In genomic region chr12:56028511-56029165, GRCh38 we compare ENCODE assay signal across 12 cellular contexts. TPM values are rescaled to one million over a fixed set of nuclear protein-coding genes. Genes with fewer than 3 reads are reported as not detected.
DNase-seq lines count a peak whose midpoint lies in the region; FAIRE-seq and TF ChIP-seq lines count a peak whose summit lies in the region.
"Had no signal": no experiment of that assay in that cellular context is flagged by ENCODE, and none has a peak within 500 bp of the region (broad histone marks: within the 10 kb centered on the region; RNA-seq: fewer than 3 reads in every experiment).

No MANE protein-coding gene starts in this region.

- H3K4me3 Mint-ChIP-seq in brain (peak overlapping the region in 1 of 5 experiments; percentile 36), neural crest cell (peak overlapping the region; percentile 20)

- H3K9me3 ChIP-seq in small intestine (ENCODE audit: control insufficient read depth, low read depth): no peaks in the 10 kb centered on the region

- TF ChIP-seq CTCF in C4-2B (conservative IDR thresholded peaks at IDR 0.05): no peak
- no peak for TF ChIP-seq CTCF in brain (conservative IDR thresholded peaks at IDR 0.05)
- TF ChIP-seq CTCF in neural crest cell (conservative IDR thresholded peaks at IDR 0.05): no peak
- TF ChIP-seq CTCF in D721Med (IDR thresholded peaks at IDR 0.05; ENCODE audit: insufficient read depth, missing control alignments): no peak

- 68 to 81% (median 76%) methylated on average over 3 to 5 of the region's 5 CpGs for WGBS in small intestine, 3 donors

- FAIRE-seq in frontal cortex (lab: Jason Lieb, UNC): no peak
- FAIRE-seq in D721Med (lab: Jason Lieb, UNC): no peak
- no peak for FAIRE-seq in small intestine (lab: Jason Lieb, UNC)

- H3K27me3 Mint-ChIP-seq in brain: no peaks in the 10 kb centered on the region
- no peaks in the 10 kb centered on the region for H3K27me3 Mint-ChIP-seq in neural crest cell (ENCODE audit: low read depth)

- H3K9me3 Mint-ChIP-seq in brain: no peaks in the 10 kb centered on the region
- no peaks in the 10 kb centered on the region for H3K9me3 Mint-ChIP-seq in neural crest cell

- DNase-seq in HT1080 (ENCODE audit: low read depth) (peak; percentile 9), neural crest cell (ENCODE audit: low read depth, low spot score) (no peak), frontal cortex (ENCODE audit: low spot score in 2 of 2) (no peak), D721Med (ENCODE audit: insufficient read length, low spot score) (no peak), germinal center (ENCODE audit: low spot score) (no peak), small intestine (no peak)
- DNase-seq: activated CD8-positive, alpha-beta memory T cell treated with anti-CD3 and anti-CD28 coated beads, Interleukin-2, amount 50 U/mL, for 48 hours; Calu3; caudate nucleus; MM.1S had no signal

- no peaks in the 10 kb centered on the region for H3K27me3 ChIP-seq in small intestine (ENCODE audit: control insufficient read depth in 2 of 2, insufficient read depth in 2 of 2, low read length in 2 of 2)

- H3K4me1 Mint-ChIP-seq in brain: peaks cover 32% of the 10 kb centered on the region
- peaks cover 9% of the 10 kb centered on the region for H3K4me1 Mint-ChIP-seq in neural crest cell

- H3K27ac ChIP-seq in C4-2B (peak overlapping the region; percentile 56), small intestine (ENCODE audit: low read depth in 1 of 2, low read length in 1 of 2) (no peak overlapping the region)

- peaks cover 0 to 14% of the 10 kb centered on the region in 2 donors for H3K36me3 ChIP-seq in small intestine (ENCODE audit: control insufficient read depth in 2 of 2, insufficient read depth in 2 of 2, low read length in 2 of 2)

- H3K36me3 Mint-ChIP-seq in brain (peaks cover 77% of the 10 kb centered on the region), neural crest cell (ENCODE audit: low read depth) (peaks cover 34% of the 10 kb centered on the region)

- H3K4me3 ChIP-seq in small intestine (ENCODE audit: low read depth in 1 of 2, low read length in 2 of 2): no peak overlapping the region

- H3K4me1 ChIP-seq in small intestine (ENCODE audit: control insufficient read depth in 2 of 2, insufficient read depth in 1 of 2, low read depth in 1 of 2, low read length in 1 of 2): no peaks in the 10 kb centered on the region

- H3K27ac Mint-ChIP-seq in brain (peak overlapping the region in 4 of 5 experiments; percentile 82 to 92 (median 86)), neural crest cell (ENCODE audit: unreplicated experiment) (no peak overlapping the region)

RNA-seq across cellular contexts. Expression of gene IKZF4, which starts 7.8 kb away (rescaled TPM):
- 0.80 and 1.9 TPM in 2 replicates for total RNA-seq in HT1080 (2014; rRNA removed; shearing (Covaris generic))
- polyA plus RNA-seq in HT1080 (2015; cell fraction: cytosol; rRNA removed): 3.9 and 4.3 TPM in 2 replicates
- polyA plus RNA-seq in HT1080 (2015; cell fraction: nucleus; rRNA removed): 4.1 and 4.3 TPM in 2 replicates
- polyA plus RNA-seq in brain (ENCODE audit: insufficient read depth, low read depth, low replicate concordance): 6.4 TPM
- total RNA-seq in neural crest cell: 42.3 and 45.5 TPM in 2 replicates
- 1.6 TPM for total RNA-seq in frontal cortex
- 1 to 10 TPM; 1.1 to 1.8 (median 1.3) TPM for polyA plus RNA-seq in small intestine

RNA-seq across cellular contexts. Expression of gene RPS26, which starts 13.1 kb away (rescaled TPM):
- 855 and 1,056 TPM in 2 replicates for total RNA-seq in HT1080 (2014; rRNA removed; shearing (Covaris generic))
- polyA plus RNA-seq in HT1080 (2015; cell fraction: cytosol; rRNA removed): 643 and 2,329 TPM in 2 replicates
- polyA plus RNA-seq in HT1080 (2015; cell fraction: nucleus; rRNA removed): 495 and 694 TPM in 2 replicates
- polyA plus RNA-seq in brain (ENCODE audit: insufficient read depth, low read depth, low replicate concordance) (755 TPM), small intestine (1,000 to 10,000 TPM; 1,020 to 1,993 (median 1,332) TPM)
- total RNA-seq in neural crest cell (32.3 and 43.1 TPM in 2 replicates), frontal cortex (15.5 TPM)

RNA-seq across cellular contexts. Expression of gene SUOX, which starts 31.6 kb away (rescaled TPM):
- 15.7 and 15.9 TPM in 2 replicates for total RNA-seq in HT1080 (2014; rRNA removed; shearing (Covaris generic))
- 10.5 and 10.9 TPM in 2 replicates for polyA plus RNA-seq in HT1080 (2015; cell fraction: cytosol; rRNA removed)
- 19.3 and 24.7 TPM in 2 replicates for polyA plus RNA-seq in HT1080 (2015; cell fraction: nucleus; rRNA removed)
- 18.4 TPM for polyA plus RNA-seq in brain (ENCODE audit: insufficient read depth, low read depth, low replicate concordance)
- total RNA-seq in neural crest cell: 30.4 and 33.7 TPM in 2 replicates
- total RNA-seq in frontal cortex: 8.2 TPM
- polyA plus RNA-seq in small intestine: 10 to 100 TPM in 2 of 3 donors, 1 to 10 TPM in 1; 7.3 to 13.9 (median 13.4) TPM

RNA-seq across cellular contexts. Expression of gene ERBB3, which starts 51.3 kb away (rescaled TPM):
- total RNA-seq in HT1080 (2014; rRNA removed; shearing (Covaris generic)): 1.2 and 1.4 TPM in 2 replicates
- polyA plus RNA-seq in HT1080 (2015; cell fraction: cytosol; rRNA removed): 0.49 and 1.0 TPM in 2 replicates
- 0.16 and 0.26 TPM in 2 replicates for polyA plus RNA-seq in HT1080 (2015; cell fraction: nucleus; rRNA removed)
- polyA plus RNA-seq in brain (ENCODE audit: insufficient read depth, low read depth, low replicate concordance) (23.5 TPM), small intestine (100 to 1,000 TPM in 1 of 3 donors, 10 to 100 TPM in 2; 53.0 to 131 (median 81.1) TPM)
- total RNA-seq in neural crest cell (144 and 152 TPM in 2 replicates), frontal cortex (2.0 TPM)

RNA-seq across cellular contexts. Expression of gene RAB5B, which starts 54.8 kb away (rescaled TPM):
- 25.8 and 34.4 TPM in 2 replicates for total RNA-seq in HT1080 (2014; rRNA removed; shearing (Covaris generic))
- 56.4 and 63.0 TPM in 2 replicates for polyA plus RNA-seq in HT1080 (2015; cell fraction: cytosol; rRNA removed)
- polyA plus RNA-seq in HT1080 (2015; cell fraction: nucleus; rRNA removed): 53.4 and 56.7 TPM in 2 replicates
- polyA plus RNA-seq in brain (ENCODE audit: insufficient read depth, low read depth, low replicate concordance) (156 TPM), small intestine (10 to 100 TPM; 45.8 to 49.4 (median 47.5) TPM)
- total RNA-seq in neural crest cell (86.5 and 97.3 TPM in 2 replicates), frontal cortex (33.0 TPM)

Comparison
In these comparisons a context has a peak if more than half of its experiments do, and no peak if none do; other contexts are left out.
1. RNA of gene IKZF4, which starts 7.8 kb away (total RNA-seq): 42.3 to 45.5 TPM in neural crest cell; 0.80 to 1.9 TPM in HT1080 and 1.6 TPM in frontal cortex (single experiment); every median in the first group is over 10 times any median in the second.
2. RNA of gene RPS26, which starts 13.1 kb away (total RNA-seq): 855 to 1,056 TPM in HT1080; 32.3 to 43.1 TPM in neural crest cell and 15.5 TPM in frontal cortex (single experiment); every median in the first group is over 10 times any median in the second.